1 cellular context compared by ENCODE assay signal in the genomic region with DNA sequence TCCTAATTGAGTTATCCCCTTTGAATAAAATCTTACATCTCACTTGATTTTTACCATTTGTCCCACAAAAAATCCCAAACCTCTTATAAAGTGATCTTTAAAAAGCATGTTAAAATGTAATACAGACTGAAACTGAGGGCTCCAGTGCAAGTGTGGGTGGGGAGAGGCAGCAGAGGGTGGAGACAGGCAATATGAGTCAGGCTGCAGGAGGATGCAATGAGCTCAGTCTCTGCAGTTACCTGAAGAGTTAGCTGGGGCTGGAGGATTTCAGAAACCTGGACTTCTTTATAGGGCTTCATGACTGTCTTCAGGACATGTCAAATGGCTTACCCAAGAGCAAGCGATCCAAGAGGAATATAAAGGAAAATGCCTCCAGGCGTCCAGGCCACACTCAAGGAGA.
TF ChIP-seq lines count a peak whose summit lies in the region.

No MANE protein-coding gene starts in this region.

TF ChIP-seq in IMR-90, 13 proteins besides CTCF, POLR2A, EP300 and RAD21:
- TF ChIP-seq MAFK (IDR thresholded peaks at IDR 0.05; ENCODE audit: low read depth, low read length) (no peak), SMC3 (IDR thresholded peaks at IDR 0.05; ENCODE audit: low read depth, low read length) (no peak), BHLHE40 (IDR thresholded peaks at IDR 0.05; ENCODE audit: low read depth, low read length) (no peak), NFE2L2 (IDR thresholded peaks at IDR 0.05; ENCODE audit: low read depth, low read length) (no peak), CHD1 (IDR thresholded peaks at IDR 0.05; ENCODE audit: low read depth, low read length) (no peak), FOS (IDR thresholded peaks at IDR 0.05; ENCODE audit: low read depth, low read length) (no peak), RCOR1 (IDR thresholded peaks at IDR 0.05; ENCODE audit: insufficient replicate concordance, low read length) (no peak), MXI1 (IDR thresholded peaks at IDR 0.05; ENCODE audit: borderline replicate concordance, low read depth, low read length) (no peak), RFX5 (IDR thresholded peaks at IDR 0.05; ENCODE audit: low read depth, low read length) (no peak), MAZ (IDR thresholded peaks at IDR 0.05; ENCODE audit: borderline replicate concordance, low read depth, low read length) (no peak), CEBPB (IDR thresholded peaks at IDR 0.05; ENCODE audit: low read depth, low read length) (no peak)
- TF ChIP-seq, protein P1, sequence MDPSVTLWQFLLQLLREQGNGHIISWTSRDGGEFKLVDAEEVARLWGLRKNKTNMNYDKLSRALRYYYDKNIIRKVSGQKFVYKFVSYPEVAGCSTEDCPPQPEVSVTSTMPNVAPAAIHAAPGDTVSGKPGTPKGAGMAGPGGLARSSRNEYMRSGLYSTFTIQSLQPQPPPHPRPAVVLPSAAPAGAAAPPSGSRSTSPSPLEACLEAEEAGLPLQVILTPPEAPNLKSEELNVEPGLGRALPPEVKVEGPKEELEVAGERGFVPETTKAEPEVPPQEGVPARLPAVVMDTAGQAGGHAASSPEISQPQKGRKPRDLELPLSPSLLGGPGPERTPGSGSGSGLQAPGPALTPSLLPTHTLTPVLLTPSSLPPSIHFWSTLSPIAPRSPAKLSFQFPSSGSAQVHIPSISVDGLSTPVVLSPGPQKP (IDR thresholded peaks at IDR 0.05; ENCODE audit: borderline replicate concordance, low read depth, low read length), result no peak
- TF ChIP-seq, protein P2, sequence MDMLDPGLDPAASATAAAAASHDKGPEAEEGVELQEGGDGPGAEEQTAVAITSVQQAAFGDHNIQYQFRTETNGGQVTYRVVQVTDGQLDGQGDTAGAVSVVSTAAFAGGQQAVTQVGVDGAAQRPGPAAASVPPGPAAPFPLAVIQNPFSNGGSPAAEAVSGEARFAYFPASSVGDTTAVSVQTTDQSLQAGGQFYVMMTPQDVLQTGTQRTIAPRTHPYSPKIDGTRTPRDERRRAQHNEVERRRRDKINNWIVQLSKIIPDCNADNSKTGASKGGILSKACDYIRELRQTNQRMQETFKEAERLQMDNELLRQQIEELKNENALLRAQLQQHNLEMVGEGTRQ (IDR thresholded peaks at IDR 0.05; ENCODE audit: low read depth, low read length), result no peak
